Comparison of ENCODE assay signal across 9 cellular contexts in the genomic region with DNA sequence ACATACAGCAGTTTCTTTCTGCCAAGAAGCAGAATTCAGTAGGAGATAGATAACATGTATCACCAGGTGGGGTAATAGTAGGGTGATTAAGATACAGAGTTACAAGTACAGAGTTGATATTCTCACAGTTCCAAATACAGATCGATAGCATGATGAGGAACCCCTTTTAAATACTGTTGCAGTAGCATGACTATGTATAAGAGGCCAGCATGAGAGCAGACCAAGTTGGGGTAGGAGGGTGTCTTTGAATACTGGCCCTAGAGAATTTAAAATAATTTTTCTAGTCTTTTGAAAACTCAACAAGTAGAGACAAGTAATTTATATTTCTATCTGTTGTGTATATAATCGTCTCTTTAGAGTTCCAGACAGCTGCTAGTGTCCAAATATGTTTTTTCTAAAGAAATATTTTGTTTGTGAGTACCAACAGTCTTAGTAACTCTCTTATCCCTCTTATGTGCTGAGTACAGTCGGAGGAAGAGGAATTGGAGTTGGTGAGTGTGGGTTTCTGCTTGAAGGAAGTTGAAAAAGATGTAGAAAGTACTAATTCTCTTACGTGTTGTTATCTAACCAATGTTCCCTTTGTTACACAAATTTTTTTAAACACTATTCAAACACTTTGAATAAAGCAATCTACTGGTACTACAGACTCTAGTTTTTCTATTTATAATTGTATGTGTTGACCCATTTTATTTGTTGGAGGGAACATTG. TPM values are rescaled to one million over a fixed set of nuclear protein-coding genes. Genes with fewer than 3 reads are reported as not detected.
DNase-seq lines count a peak whose midpoint lies in the region; ATAC-seq, FAIRE-seq and TF ChIP-seq lines count a peak whose summit lies in the region.
"Had no signal": no experiment of that assay in that cellular context is flagged by ENCODE, and none has a peak within 500 bp of the region (broad histone marks: within the 10 kb centered on the region; RNA-seq: fewer than 3 reads in every experiment).

No MANE protein-coding gene starts in this region.

- no peak overlapping the region for H3K4me3 Mint-ChIP-seq in GM23338

- peak overlapping the region; percentile 77 for H3K9ac ChIP-seq in SK-N-MC (ENCODE audit: insufficient read length)

- no peak overlapping the region for H3K4me3 ChIP-seq in GM23338
- H3K4me3 ChIP-seq in SK-N-MC, result peak overlapping the region; percentile 49
- no peak overlapping the region for H3K4me3 ChIP-seq in gastroesophageal sphincter
- H3K4me3 ChIP-seq in spleen, result no peak overlapping the region

- H3K27me3 ChIP-seq in GM23338 (ENCODE audit: insufficient read depth) (no peaks in the 10 kb centered on the region), gastroesophageal sphincter (no peaks in the 10 kb centered on the region), spleen (replicated peaks in 1 of 7) (no peaks in the 10 kb centered on the region)

- H3K9me3 ChIP-seq in SK-N-MC (ENCODE audit: low read depth, low read length) (no peaks in the 10 kb centered on the region), gastroesophageal sphincter (no peaks in the 10 kb centered on the region), spleen (no peaks in the 10 kb centered on the region)

- no peaks in the 10 kb centered on the region for H3K9me3 Mint-ChIP-seq in GM23338

- no peaks in the 10 kb centered on the region for H3K9me2 ChIP-seq in GM23338 (ENCODE audit: insufficient read depth)

- 19 to 34% methylated on average over 4 of the region's 4 CpGs for WGBS in gastroesophageal sphincter (ENCODE audit: low coverage in 1 of 2), 2 donors
- 39 to 46% (median 43%) methylated on average over 4 of the region's 4 CpGs for WGBS in spleen, 5 donors

- H3K27ac Mint-ChIP-seq in GM23338, result peak overlapping the region; percentile 85

- no peak overlapping the region for H2AFZ ChIP-seq in GM23338

- TF ChIP-seq POLR2A in gastroesophageal sphincter (IDR thresholded peaks at IDR 0.05) (no peak), spleen (IDR thresholded peaks at IDR 0.05) (no peak)

- no peaks in the 10 kb centered on the region for H3K36me3 Mint-ChIP-seq in GM23338 (ENCODE audit: low read depth)

- FAIRE-seq in frontal cortex (lab: Jason Lieb, UNC), result no peak

- ATAC-seq in GM23338, result peak; percentile 33
- peak; percentile 18 for ATAC-seq in gastroesophageal sphincter
- no peak for ATAC-seq in HG02763 (IDR thresholded peaks at IDR 0.05; ENCODE audit: unreplicated experiment)
- ATAC-seq in GM18520 (IDR thresholded peaks at IDR 0.05; ENCODE audit: unreplicated experiment), result no peak

- no peaks in the 10 kb centered on the region for H3F3A ChIP-seq in GM23338 (replicated peaks; ENCODE audit: low read depth)

- no peak for TF ChIP-seq EP300 in gastroesophageal sphincter (IDR thresholded peaks at IDR 0.05)

- peak overlapping the region; percentile 28 for H3K27ac ChIP-seq in GM23338 (ENCODE audit: low read depth)
- H3K27ac ChIP-seq in SK-N-MC, result peak overlapping the region; percentile 90
- peak overlapping the region; percentile 71 to 93 (median 77) for H3K27ac ChIP-seq in gastroesophageal sphincter
- peak overlapping the region; percentile 14 to 83 (median 76) for H3K27ac ChIP-seq in spleen

- no peak for TF ChIP-seq CTCF in GM23338 (conservative IDR thresholded peaks at IDR 0.05; ENCODE audit: low read depth in 2 of 2)
- no peak for TF ChIP-seq CTCF in gastroesophageal sphincter (IDR thresholded peaks at IDR 0.05)
- TF ChIP-seq CTCF in spleen (IDR thresholded peaks at IDR 0.05 in 8 of 11, conservative IDR thresholded peaks at IDR 0.05 in 3 of 11), result no peak

- peaks cover 9% of the 10 kb centered on the region; the same call in 1 of the 2 replicates for H3K4me1 ChIP-seq in GM23338 (ENCODE audit: insufficient read depth)
- H3K4me1 ChIP-seq in gastroesophageal sphincter, result peaks cover 5 to 33% (median 11%) of the 10 kb centered on the region in 3 donors
- peaks cover 8 to 44% (median 30%) of the 10 kb centered on the region in 6 donors for H3K4me1 ChIP-seq in spleen

- peaks cover 20% of the 10 kb centered on the region; the same call in 2 of the 3 replicates for H3K4me1 Mint-ChIP-seq in GM23338

- no peak for DNase-seq in GM23338 (ENCODE audit: low spot score)
- DNase-seq in SK-N-MC (ENCODE audit: low read depth, low spot score), result no peak
- DNase-seq in spleen, result no peak
- DNase-seq in frontal cortex (ENCODE audit: low spot score in 2 of 2), result no peak
- no peak for DNase-seq in SW 1271 (lab: John Stamatoyannopoulos, UW)
- DNase-seq: activated CD4-positive, alpha-beta T cell treated with anti-CD3 and anti-CD28 coated beads for 1 hour had no signal

- H4K20me1 ChIP-seq in GM23338 (replicated peaks; ENCODE audit: insufficient read depth), result no peaks in the 10 kb centered on the region; the same call in 1 of the 2 replicates

- intact Hi-C loops in spleen (cut with DNase I; ENCODE audit: low total_unique reads), result loop anchor here (5.0 to 10.0 kb wide), 2 partner anchors 138 to 416 kb away; a partner anchor contains a TSS

- H3K36me3 ChIP-seq in GM23338 (ENCODE audit: insufficient read depth) (no peaks in the 10 kb centered on the region), SK-N-MC (ENCODE audit: insufficient read depth, low read length) (no peaks in the 10 kb centered on the region), gastroesophageal sphincter (no peaks in the 10 kb centered on the region), spleen (peaks cover 0 to 16% (median 0%) of the 10 kb centered on the region in 6 donors)

- no peaks in the 10 kb centered on the region for H3K79me2 ChIP-seq in GM23338 (replicated peaks; ENCODE audit: insufficient read depth)

- H3K4me2 ChIP-seq in GM23338, result 0 out of 2 replicates have a peak overlapping the region, but pooled peaks have one; percentile 1

- peaks cover 5% of the 10 kb centered on the region for H3K27me3 Mint-ChIP-seq in GM23338 (ENCODE audit: insufficient read depth, low read depth, poor library complexity)

TF ChIP-seq in GM23338, 12 proteins besides CTCF, POLR2A, EP300 and RAD21 (continues in another document):
- TF ChIP-seq POLR2AphosphoS5 (IDR thresholded peaks at IDR 0.05; ENCODE audit: low read depth) (no peak), EZH2phosphoT487 (IDR thresholded peaks at IDR 0.05; ENCODE audit: unreplicated experiment) (no peak), ZNF331 (CRISPR knock-in tag; IDR thresholded peaks at IDR 0.05; ENCODE audit: low read depth) (no peak), STAT1 (IDR thresholded peaks at IDR 0.05; ENCODE audit: unreplicated experiment) (no peak), JUNB (IDR thresholded peaks at IDR 0.05; ENCODE audit: unreplicated experiment) (no peak), NANOG (IDR thresholded peaks at IDR 0.05; ENCODE audit: borderline replicate concordance) (no peak), CREB1 (CRISPR knock-in tag; IDR thresholded peaks at IDR 0.05; ENCODE audit: low read depth) (no peak), ZNF114 (CRISPR knock-in tag; IDR thresholded peaks at IDR 0.05) (no peak)
- TF ChIP-seq, protein P1, sequence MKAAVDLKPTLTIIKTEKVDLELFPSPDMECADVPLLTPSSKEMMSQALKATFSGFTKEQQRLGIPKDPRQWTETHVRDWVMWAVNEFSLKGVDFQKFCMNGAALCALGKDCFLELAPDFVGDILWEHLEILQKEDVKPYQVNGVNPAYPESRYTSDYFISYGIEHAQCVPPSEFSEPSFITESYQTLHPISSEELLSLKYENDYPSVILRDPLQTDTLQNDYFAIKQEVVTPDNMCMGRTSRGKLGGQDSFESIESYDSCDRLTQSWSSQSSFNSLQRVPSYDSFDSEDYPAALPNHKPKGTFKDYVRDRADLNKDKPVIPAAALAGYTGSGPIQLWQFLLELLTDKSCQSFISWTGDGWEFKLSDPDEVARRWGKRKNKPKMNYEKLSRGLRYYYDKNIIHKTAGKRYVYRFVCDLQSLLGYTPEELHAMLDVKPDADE (IDR thresholded peaks at IDR 0.05), result no peak
- TF ChIP-seq, protein P2, sequence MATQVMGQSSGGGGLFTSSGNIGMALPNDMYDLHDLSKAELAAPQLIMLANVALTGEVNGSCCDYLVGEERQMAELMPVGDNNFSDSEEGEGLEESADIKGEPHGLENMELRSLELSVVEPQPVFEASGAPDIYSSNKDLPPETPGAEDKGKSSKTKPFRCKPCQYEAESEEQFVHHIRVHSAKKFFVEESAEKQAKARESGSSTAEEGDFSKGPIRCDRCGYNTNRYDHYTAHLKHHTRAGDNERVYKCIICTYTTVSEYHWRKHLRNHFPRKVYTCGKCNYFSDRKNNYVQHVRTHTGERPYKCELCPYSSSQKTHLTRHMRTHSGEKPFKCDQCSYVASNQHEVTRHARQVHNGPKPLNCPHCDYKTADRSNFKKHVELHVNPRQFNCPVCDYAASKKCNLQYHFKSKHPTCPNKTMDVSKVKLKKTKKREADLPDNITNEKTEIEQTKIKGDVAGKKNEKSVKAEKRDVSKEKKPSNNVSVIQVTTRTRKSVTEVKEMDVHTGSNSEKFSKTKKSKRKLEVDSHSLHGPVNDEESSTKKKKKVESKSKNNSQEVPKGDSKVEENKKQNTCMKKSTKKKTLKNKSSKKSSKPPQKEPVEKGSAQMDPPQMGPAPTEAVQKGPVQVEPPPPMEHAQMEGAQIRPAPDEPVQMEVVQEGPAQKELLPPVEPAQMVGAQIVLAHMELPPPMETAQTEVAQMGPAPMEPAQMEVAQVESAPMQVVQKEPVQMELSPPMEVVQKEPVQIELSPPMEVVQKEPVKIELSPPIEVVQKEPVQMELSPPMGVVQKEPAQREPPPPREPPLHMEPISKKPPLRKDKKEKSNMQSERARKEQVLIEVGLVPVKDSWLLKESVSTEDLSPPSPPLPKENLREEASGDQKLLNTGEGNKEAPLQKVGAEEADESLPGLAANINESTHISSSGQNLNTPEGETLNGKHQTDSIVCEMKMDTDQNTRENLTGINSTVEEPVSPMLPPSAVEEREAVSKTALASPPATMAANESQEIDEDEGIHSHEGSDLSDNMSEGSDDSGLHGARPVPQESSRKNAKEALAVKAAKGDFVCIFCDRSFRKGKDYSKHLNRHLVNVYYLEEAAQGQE (IDR thresholded peaks at IDR 0.05; ENCODE audit: unreplicated experiment), result no peak

RNA-seq across cellular contexts. Expression of a gene that starts 30.2 kb away (rescaled TPM):
- total RNA-seq in GM23338 (2014; rRNA removed; shearing (Covaris generic)), result 20.9 and 23.8 TPM in 2 replicates
- polyA plus RNA-seq in GM23338 (2016; fragmentation: Nextera tagmentation; extraction: Ambion mirVana) (7.5 and 9.8 TPM in 2 replicates), spleen (1 to 10 TPM; 2.5 to 5.7 (median 4.8) TPM)
- total RNA-seq in gastroesophageal sphincter (10 to 100 TPM in 3 of 4 donors, 1 to 10 TPM in 1; 7.6 to 18.7 (median 13.6) TPM), spleen (10 to 100 TPM in 1 of 7 donors, 1 to 10 TPM in 6; 5.4 to 13.3 (median 7.6) TPM), frontal cortex (15.5 TPM)

Comparison
In these comparisons a context has a peak if more than half of its experiments do, and no peak if none do; other contexts are left out.
1. ATAC-seq: peak in GM23338 (single experiment) and gastroesophageal sphincter (single experiment); none in HG02763 (single experiment) and GM18520 (single experiment).
2. H3K27ac ChIP-seq: peak in every context shown above with its lines; median percentile 90 in SK-N-MC; 77 in gastroesophageal sphincter; 76 in spleen; 28 in GM23338.